Comparison of ENCODE assay signal across 33 cellular contexts in the genomic region with DNA sequence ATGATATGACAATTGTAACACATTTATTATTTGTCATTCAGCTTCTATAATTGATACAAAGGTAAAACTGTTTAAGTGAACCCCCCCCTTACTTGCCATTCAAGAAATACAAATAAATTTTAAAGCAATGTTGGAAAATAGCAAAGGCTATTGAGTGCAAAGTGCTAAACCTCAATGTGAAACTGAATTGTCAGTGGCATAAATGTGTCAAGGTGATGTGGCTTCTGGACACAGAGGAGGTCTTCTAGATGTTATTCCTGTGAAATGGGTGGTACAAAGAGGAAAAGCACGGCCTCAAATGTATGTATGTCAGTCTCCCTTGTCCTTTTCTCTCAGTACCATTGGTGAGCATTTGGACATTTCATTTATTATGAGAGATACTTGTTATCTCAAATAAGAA.
A peak's percentile ranks its signal among the peaks of the same experiment; 100 is the strongest.
DNase-seq lines count a peak whose midpoint lies in the region; ATAC-seq and TF ChIP-seq lines count a peak whose summit lies in the region.
"Had no signal": no experiment of that assay in that cellular context is flagged by ENCODE, and none has a peak within 500 bp of the region (broad histone marks: within the 10 kb centered on the region; RNA-seq: fewer than 3 reads in every experiment).

No MANE protein-coding gene starts in this region.

- H3K4me1 Mint-ChIP-seq in natural killer cell: peaks cover 53 to 61% of the 10 kb centered on the region in 2 donors
- peaks cover 47 to 58% of the 10 kb centered on the region in 2 donors for H3K4me1 Mint-ChIP-seq in natural killer cell treated with Interleukin-12 subunit alpha and Interleukin-12 subunit beta and Interleukin-15 and Interleukin-18, amount 100 ng/mL, for 72 hours (ENCODE audit: low read depth in 2 of 2)
- peaks cover 48 to 76% of the 10 kb centered on the region in 2 donors for H3K4me1 Mint-ChIP-seq in immature natural killer cell
- H3K4me1 Mint-ChIP-seq: CD4-positive, alpha-beta memory T cell; CD4-positive, CD25-positive, alpha-beta regulatory T cell had no signal

- H4K5ac ChIP-seq in mesendoderm (ENCODE audit: low read length): no peak overlapping the region

- no CpG with 5 or more reads among the region's 1 CpG for WGBS in mesendoderm (ENCODE audit: extremely low coverage, insufficient coverage, low lambda C conversion rate)

- no peaks in the 10 kb centered on the region for H3K36me3 ChIP-seq in mesendoderm (ENCODE audit: control insufficient read depth, insufficient read depth, low read length)
- H3K36me3 ChIP-seq: BE2C had no signal

- H2BK5ac ChIP-seq in mesendoderm (ENCODE audit: low read length): no peak overlapping the region

- H3K9ac ChIP-seq in mesendoderm (ENCODE audit: low read length): no peak overlapping the region
- H3K9ac ChIP-seq: BLaER1; BLaER1 treated with 17β-estradiol and CSF1 and Interleukin-3, amounts not matched to agents 10 nM and 100 nM had no signal

- H3K18ac ChIP-seq in mesendoderm (ENCODE audit: low read length): peak overlapping the region; percentile 68

- no peak for TF ChIP-seq CTCF in natural killer cell (IDR thresholded peaks at IDR 0.05)

- H3K4me2 ChIP-seq in mesendoderm (ENCODE audit: low read length): no peak overlapping the region
- H3K4me2 ChIP-seq: A549; BLaER1; BLaER1 treated with 17β-estradiol and CSF1 and Interleukin-3, amounts not matched to agents 10 nM and 100 nM had no signal

- no peak overlapping the region for H2BK15ac ChIP-seq in mesendoderm (replicated peaks; ENCODE audit: low read depth)

- peak; percentile 49 to 75 (median 54) for ATAC-seq in natural killer cell
- ATAC-seq in natural killer cell treated with Interleukin-12 subunit alpha and Interleukin-12 subunit beta and Interleukin-15 and Interleukin-18, amount 100 ng/mL, for 72 hours: no peak
- ATAC-seq: A549; CD8-positive, alpha-beta T cell had no signal

- no peaks in the 10 kb centered on the region for H3K27me3 ChIP-seq in mesendoderm (ENCODE audit: insufficient read depth, low read length, poor library complexity)
- H3K27me3 ChIP-seq: BE2C; BLaER1; BLaER1 treated with 17β-estradiol and CSF1 and Interleukin-3, amounts not matched to agents 10 nM and 100 nM had no signal

- no peaks in the 10 kb centered on the region for H3K79me1 ChIP-seq in mesendoderm (ENCODE audit: low read length)

- no peak overlapping the region for H3K23ac ChIP-seq in mesendoderm (ENCODE audit: low read length)

- H3K27me3 Mint-ChIP-seq in natural killer cell (ENCODE audit: low read depth in 2 of 2): no peaks in the 10 kb centered on the region
- no peaks in the 10 kb centered on the region for H3K27me3 Mint-ChIP-seq in natural killer cell treated with Interleukin-12 subunit alpha and Interleukin-12 subunit beta and Interleukin-15 and Interleukin-18, amount 100 ng/mL, for 72 hours
- H3K27me3 Mint-ChIP-seq in immature natural killer cell (ENCODE audit: low read depth in 3 of 3): peaks cover 0 to 24% (median 10%) of the 10 kb centered on the region in 3 donors
- H3K27me3 Mint-ChIP-seq: B cell; CD4-positive, alpha-beta memory T cell; CD4-positive, alpha-beta T cell; CD4-positive, CD25-positive, alpha-beta regulatory T cell; CD8-positive, alpha-beta memory T cell had no signal

- H3K4me3 Mint-ChIP-seq in natural killer cell: peak overlapping the region; percentile 49
- no peak overlapping the region for H3K4me3 Mint-ChIP-seq in natural killer cell treated with Interleukin-12 subunit alpha and Interleukin-12 subunit beta and Interleukin-15 and Interleukin-18, amount 100 ng/mL, for 72 hours
- H3K4me3 Mint-ChIP-seq in immature natural killer cell: peak overlapping the region; percentile 17 to 59 (median 33)
- H3K4me3 Mint-ChIP-seq: B cell; CD14-positive monocyte; CD4-positive, alpha-beta memory T cell; CD4-positive, alpha-beta T cell; CD4-positive, CD25-positive, alpha-beta regulatory T cell; CD8-positive, alpha-beta memory T cell; CD8-positive, alpha-beta T cell had no signal

- no peaks in the 10 kb centered on the region for H3K79me2 ChIP-seq in mesendoderm (ENCODE audit: control insufficient read depth, insufficient read depth, low read length)

- H4K8ac ChIP-seq in mesendoderm (ENCODE audit: low read depth, low read length): no peak overlapping the region

- intact Hi-C loops in natural killer cell (cut with micrococcal nuclease): loop anchor here (2.0 kb wide), 1 partner anchor 36 kb away; no protein-coding TSS in a partner anchor

- no peak overlapping the region for H3K4ac ChIP-seq in mesendoderm (ENCODE audit: low read depth, low read length)

- no peak overlapping the region for H2BK120ac ChIP-seq in mesendoderm (ENCODE audit: low read depth, low read length)

- H3K27ac Mint-ChIP-seq in natural killer cell (peak overlapping the region; percentile 46 to 67), immature natural killer cell (peak overlapping the region in 3 of 6 donors; percentile 15 to 25 (median 20))
- H3K27ac Mint-ChIP-seq in natural killer cell treated with Interleukin-12 subunit alpha and Interleukin-12 subunit beta and Interleukin-15 and Interleukin-18, amount 100 ng/mL, for 72 hours: no peak overlapping the region
- H3K27ac Mint-ChIP-seq: B cell; CD14-positive monocyte; CD4-positive, alpha-beta memory T cell; CD4-positive, alpha-beta T cell; CD4-positive, CD25-positive, alpha-beta regulatory T cell; CD8-positive, alpha-beta T cell had no signal

- no peak overlapping the region for H3K56ac ChIP-seq in mesendoderm (ENCODE audit: low read length)

- DNase-seq in natural killer cell: no peak
- DNase-seq in natural killer cell treated with Interleukin-12 subunit alpha and Interleukin-12 subunit beta and Interleukin-15 and Interleukin-18, amount 100 ng/mL, for 72 hours (ENCODE audit: low spot score): no peak
- DNase-seq in immature natural killer cell: peak in 2 of 3 donors; percentile 14
- no peak for DNase-seq in mesendoderm
- DNase-seq in activated CD4-positive, alpha-beta T cell treated with anti-CD3 and anti-CD28 coated beads for 48 hours: no peak
- DNase-seq in stimulated activated CD4-positive, alpha-beta T cell treated with anti-CD3 and anti-CD28 coated beads, Interleukin-15, amount 100 ng/mL, for 24 hours: no peak
- DNase-seq: 8988T; ACHN; AML-193; BE2C; C1 segment of cervical spinal cord; Caco-2; Calu3; CD4-positive, alpha-beta memory T cell; CD4-positive, alpha-beta T cell; CD4-positive, CD25-positive, alpha-beta regulatory T cell; CD8-positive, alpha-beta memory T cell; CD8-positive, alpha-beta T cell; COR-L47; DMS 273 treated with DMSO at 0.1 percent for 48 hours; DMS153; DMS53; DMS79; DMS79 treated with DMSO at 0.1 percent for 48 hours; DND-41; EL had no signal

- peaks cover 16% of the 10 kb centered on the region for H3K36me3 Mint-ChIP-seq in natural killer cell
- peaks cover 54% of the 10 kb centered on the region for H3K36me3 Mint-ChIP-seq in natural killer cell treated with Interleukin-12 subunit alpha and Interleukin-12 subunit beta and Interleukin-15 and Interleukin-18, amount 100 ng/mL, for 72 hours
- H3K36me3 Mint-ChIP-seq in immature natural killer cell: peaks cover 18 to 41% (median 24%) of the 10 kb centered on the region in 3 donors

- H2AK5ac ChIP-seq in mesendoderm (ENCODE audit: low read length): no peak overlapping the region

- H3K9me3 Mint-ChIP-seq in natural killer cell (no peaks in the 10 kb centered on the region), immature natural killer cell (no peaks in the 10 kb centered on the region)
- H3K9me3 Mint-ChIP-seq in natural killer cell treated with Interleukin-12 subunit alpha and Interleukin-12 subunit beta and Interleukin-15 and Interleukin-18, amount 100 ng/mL, for 72 hours: no peaks in the 10 kb centered on the region
- H3K9me3 Mint-ChIP-seq: CD4-positive, alpha-beta memory T cell; CD4-positive, alpha-beta T cell; CD8-positive, alpha-beta memory T cell; CD8-positive, alpha-beta T cell had no signal

- H3K4me1 ChIP-seq in mesendoderm (ENCODE audit: control insufficient read depth, low read depth, low read length): peaks cover 2% of the 10 kb centered on the region
- H3K4me1 ChIP-seq: A549, BE2C, BLaER1, Caco-2 had no signal

- H3K4me3 ChIP-seq in mesendoderm (ENCODE audit: low read length): no peak overlapping the region
- H3K4me3 ChIP-seq: A549; BLaER1; BLaER1 treated with 17β-estradiol and CSF1 and Interleukin-3, amounts not matched to agents 10 nM and 100 nM had no signal

- no peak overlapping the region for H3K27ac ChIP-seq in mesendoderm (ENCODE audit: low read depth, low read length)
- H3K27ac ChIP-seq: 22Rv1; A549; BLaER1; BLaER1 treated with 17β-estradiol and CSF1 and Interleukin-3, amounts not matched to agents 10 nM and 100 nM; C4-2B had no signal

Comparison
In these comparisons a context has a peak if more than half of its experiments do, and no peak if none do; other contexts are left out.
1. ATAC-seq: peak in natural killer cell (3 of 3); none in natural killer cell treated with Interleukin-12 subunit alpha and Interleukin-12 subunit beta and Interleukin-15 and Interleukin-18, amount 100 ng/mL, for 72 hours (0 of 2).
2. H3K27ac Mint-ChIP-seq: peak in natural killer cell (2 of 2); none in natural killer cell treated with Interleukin-12 subunit alpha and Interleukin-12 subunit beta and Interleukin-15 and Interleukin-18, amount 100 ng/mL, for 72 hours (0 of 2).
3. DNase-seq: peak in immature natural killer cell (2 of 3); none in natural killer cell (single experiment), natural killer cell treated with Interleukin-12 subunit alpha and Interleukin-12 subunit beta and Interleukin-15 and Interleukin-18, amount 100 ng/mL, for 72 hours (single experiment), mesendoderm (single experiment), activated CD4-positive, alpha-beta T cell treated with anti-CD3 and anti-CD28 coated beads for 48 hours (single experiment) and stimulated activated CD4-positive, alpha-beta T cell treated with anti-CD3 and anti-CD28 coated beads, Interleukin-15, amount 100 ng/mL, for 24 hours (single experiment).